ENCODE assay signal across 2 cellular contexts in the genomic region with DNA sequence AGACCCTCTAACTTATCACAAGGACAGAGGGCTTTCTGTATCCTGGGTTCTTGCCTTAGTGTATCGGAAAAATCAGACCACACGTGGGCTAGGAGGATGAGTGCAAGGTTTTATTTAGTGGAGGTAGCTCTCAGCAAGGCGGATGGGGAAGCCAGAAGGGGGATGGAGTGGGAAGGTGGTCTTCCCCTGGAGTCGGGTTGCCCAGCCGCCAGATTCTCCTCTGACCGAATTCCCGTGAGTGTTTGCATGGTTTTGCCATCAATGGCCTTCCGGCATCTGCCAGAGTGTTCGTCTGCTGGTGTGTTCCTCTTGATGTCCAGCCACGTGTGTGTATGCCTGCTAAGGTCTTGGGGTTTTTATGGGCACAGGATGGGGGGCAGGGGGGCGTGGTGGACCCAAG.
TF ChIP-seq lines count a peak whose summit lies in the region.

No MANE protein-coding gene starts in this region.

TF ChIP-seq in GM23338, 12 proteins besides CTCF, POLR2A, EP300 and RAD21:
- TF ChIP-seq CREB1 (CRISPR knock-in tag; IDR thresholded peaks at IDR 0.05; ENCODE audit: low read depth), result no peak
- TF ChIP-seq, protein P1, sequence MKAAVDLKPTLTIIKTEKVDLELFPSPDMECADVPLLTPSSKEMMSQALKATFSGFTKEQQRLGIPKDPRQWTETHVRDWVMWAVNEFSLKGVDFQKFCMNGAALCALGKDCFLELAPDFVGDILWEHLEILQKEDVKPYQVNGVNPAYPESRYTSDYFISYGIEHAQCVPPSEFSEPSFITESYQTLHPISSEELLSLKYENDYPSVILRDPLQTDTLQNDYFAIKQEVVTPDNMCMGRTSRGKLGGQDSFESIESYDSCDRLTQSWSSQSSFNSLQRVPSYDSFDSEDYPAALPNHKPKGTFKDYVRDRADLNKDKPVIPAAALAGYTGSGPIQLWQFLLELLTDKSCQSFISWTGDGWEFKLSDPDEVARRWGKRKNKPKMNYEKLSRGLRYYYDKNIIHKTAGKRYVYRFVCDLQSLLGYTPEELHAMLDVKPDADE (IDR thresholded peaks at IDR 0.05), result no peak
- TF ChIP-seq ZNF462 (CRISPR knock-in tag; IDR thresholded peaks at IDR 0.05), result no peak
- TF ChIP-seq STAT1 (IDR thresholded peaks at IDR 0.05; ENCODE audit: unreplicated experiment), result no peak
- no peak for TF ChIP-seq POLR2AphosphoS5 (IDR thresholded peaks at IDR 0.05; ENCODE audit: low read depth)
- TF ChIP-seq JUNB (IDR thresholded peaks at IDR 0.05; ENCODE audit: unreplicated experiment), result no peak
- no peak for TF ChIP-seq ZNF331 (CRISPR knock-in tag; IDR thresholded peaks at IDR 0.05; ENCODE audit: low read depth)
- TF ChIP-seq EZH2 (IDR thresholded peaks at IDR 0.05; ENCODE audit: low read depth, unreplicated experiment), result no peak
- no peak for TF ChIP-seq ZNF114 (CRISPR knock-in tag; IDR thresholded peaks at IDR 0.05)
- TF ChIP-seq EZH2phosphoT487 (IDR thresholded peaks at IDR 0.05; ENCODE audit: unreplicated experiment), result no peak
- no peak for TF ChIP-seq NANOG (IDR thresholded peaks at IDR 0.05; ENCODE audit: borderline replicate concordance)

TF ChIP-seq in H1, 55 proteins besides CTCF, POLR2A, EP300 and RAD21:
- TF ChIP-seq EGR1 (IDR thresholded peaks at IDR 0.05; ENCODE audit: borderline replicate concordance, low read depth, low read length) (no peak), MAFK (IDR thresholded peaks at IDR 0.05; ENCODE audit: low read depth, low read length) (no peak), ZNF274 (IDR thresholded peaks at IDR 0.05; ENCODE audit: borderline replicate concordance, extremely low read depth, low read length) (no peak)
- TF ChIP-seq, protein P2, sequence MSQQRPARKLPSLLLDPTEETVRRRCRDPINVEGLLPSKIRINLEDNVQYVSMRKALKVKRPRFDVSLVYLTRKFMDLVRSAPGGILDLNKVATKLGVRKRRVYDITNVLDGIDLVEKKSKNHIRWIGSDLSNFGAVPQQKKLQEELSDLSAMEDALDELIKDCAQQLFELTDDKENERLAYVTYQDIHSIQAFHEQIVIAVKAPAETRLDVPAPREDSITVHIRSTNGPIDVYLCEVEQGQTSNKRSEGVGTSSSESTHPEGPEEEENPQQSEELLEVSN (IDR thresholded peaks at IDR 0.05), result no peak
- TF ChIP-seq, protein P3, sequence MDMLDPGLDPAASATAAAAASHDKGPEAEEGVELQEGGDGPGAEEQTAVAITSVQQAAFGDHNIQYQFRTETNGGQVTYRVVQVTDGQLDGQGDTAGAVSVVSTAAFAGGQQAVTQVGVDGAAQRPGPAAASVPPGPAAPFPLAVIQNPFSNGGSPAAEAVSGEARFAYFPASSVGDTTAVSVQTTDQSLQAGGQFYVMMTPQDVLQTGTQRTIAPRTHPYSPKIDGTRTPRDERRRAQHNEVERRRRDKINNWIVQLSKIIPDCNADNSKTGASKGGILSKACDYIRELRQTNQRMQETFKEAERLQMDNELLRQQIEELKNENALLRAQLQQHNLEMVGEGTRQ (IDR thresholded peaks at IDR 0.05; ENCODE audit: low read length), result no peak
- TF ChIP-seq, protein P4, sequence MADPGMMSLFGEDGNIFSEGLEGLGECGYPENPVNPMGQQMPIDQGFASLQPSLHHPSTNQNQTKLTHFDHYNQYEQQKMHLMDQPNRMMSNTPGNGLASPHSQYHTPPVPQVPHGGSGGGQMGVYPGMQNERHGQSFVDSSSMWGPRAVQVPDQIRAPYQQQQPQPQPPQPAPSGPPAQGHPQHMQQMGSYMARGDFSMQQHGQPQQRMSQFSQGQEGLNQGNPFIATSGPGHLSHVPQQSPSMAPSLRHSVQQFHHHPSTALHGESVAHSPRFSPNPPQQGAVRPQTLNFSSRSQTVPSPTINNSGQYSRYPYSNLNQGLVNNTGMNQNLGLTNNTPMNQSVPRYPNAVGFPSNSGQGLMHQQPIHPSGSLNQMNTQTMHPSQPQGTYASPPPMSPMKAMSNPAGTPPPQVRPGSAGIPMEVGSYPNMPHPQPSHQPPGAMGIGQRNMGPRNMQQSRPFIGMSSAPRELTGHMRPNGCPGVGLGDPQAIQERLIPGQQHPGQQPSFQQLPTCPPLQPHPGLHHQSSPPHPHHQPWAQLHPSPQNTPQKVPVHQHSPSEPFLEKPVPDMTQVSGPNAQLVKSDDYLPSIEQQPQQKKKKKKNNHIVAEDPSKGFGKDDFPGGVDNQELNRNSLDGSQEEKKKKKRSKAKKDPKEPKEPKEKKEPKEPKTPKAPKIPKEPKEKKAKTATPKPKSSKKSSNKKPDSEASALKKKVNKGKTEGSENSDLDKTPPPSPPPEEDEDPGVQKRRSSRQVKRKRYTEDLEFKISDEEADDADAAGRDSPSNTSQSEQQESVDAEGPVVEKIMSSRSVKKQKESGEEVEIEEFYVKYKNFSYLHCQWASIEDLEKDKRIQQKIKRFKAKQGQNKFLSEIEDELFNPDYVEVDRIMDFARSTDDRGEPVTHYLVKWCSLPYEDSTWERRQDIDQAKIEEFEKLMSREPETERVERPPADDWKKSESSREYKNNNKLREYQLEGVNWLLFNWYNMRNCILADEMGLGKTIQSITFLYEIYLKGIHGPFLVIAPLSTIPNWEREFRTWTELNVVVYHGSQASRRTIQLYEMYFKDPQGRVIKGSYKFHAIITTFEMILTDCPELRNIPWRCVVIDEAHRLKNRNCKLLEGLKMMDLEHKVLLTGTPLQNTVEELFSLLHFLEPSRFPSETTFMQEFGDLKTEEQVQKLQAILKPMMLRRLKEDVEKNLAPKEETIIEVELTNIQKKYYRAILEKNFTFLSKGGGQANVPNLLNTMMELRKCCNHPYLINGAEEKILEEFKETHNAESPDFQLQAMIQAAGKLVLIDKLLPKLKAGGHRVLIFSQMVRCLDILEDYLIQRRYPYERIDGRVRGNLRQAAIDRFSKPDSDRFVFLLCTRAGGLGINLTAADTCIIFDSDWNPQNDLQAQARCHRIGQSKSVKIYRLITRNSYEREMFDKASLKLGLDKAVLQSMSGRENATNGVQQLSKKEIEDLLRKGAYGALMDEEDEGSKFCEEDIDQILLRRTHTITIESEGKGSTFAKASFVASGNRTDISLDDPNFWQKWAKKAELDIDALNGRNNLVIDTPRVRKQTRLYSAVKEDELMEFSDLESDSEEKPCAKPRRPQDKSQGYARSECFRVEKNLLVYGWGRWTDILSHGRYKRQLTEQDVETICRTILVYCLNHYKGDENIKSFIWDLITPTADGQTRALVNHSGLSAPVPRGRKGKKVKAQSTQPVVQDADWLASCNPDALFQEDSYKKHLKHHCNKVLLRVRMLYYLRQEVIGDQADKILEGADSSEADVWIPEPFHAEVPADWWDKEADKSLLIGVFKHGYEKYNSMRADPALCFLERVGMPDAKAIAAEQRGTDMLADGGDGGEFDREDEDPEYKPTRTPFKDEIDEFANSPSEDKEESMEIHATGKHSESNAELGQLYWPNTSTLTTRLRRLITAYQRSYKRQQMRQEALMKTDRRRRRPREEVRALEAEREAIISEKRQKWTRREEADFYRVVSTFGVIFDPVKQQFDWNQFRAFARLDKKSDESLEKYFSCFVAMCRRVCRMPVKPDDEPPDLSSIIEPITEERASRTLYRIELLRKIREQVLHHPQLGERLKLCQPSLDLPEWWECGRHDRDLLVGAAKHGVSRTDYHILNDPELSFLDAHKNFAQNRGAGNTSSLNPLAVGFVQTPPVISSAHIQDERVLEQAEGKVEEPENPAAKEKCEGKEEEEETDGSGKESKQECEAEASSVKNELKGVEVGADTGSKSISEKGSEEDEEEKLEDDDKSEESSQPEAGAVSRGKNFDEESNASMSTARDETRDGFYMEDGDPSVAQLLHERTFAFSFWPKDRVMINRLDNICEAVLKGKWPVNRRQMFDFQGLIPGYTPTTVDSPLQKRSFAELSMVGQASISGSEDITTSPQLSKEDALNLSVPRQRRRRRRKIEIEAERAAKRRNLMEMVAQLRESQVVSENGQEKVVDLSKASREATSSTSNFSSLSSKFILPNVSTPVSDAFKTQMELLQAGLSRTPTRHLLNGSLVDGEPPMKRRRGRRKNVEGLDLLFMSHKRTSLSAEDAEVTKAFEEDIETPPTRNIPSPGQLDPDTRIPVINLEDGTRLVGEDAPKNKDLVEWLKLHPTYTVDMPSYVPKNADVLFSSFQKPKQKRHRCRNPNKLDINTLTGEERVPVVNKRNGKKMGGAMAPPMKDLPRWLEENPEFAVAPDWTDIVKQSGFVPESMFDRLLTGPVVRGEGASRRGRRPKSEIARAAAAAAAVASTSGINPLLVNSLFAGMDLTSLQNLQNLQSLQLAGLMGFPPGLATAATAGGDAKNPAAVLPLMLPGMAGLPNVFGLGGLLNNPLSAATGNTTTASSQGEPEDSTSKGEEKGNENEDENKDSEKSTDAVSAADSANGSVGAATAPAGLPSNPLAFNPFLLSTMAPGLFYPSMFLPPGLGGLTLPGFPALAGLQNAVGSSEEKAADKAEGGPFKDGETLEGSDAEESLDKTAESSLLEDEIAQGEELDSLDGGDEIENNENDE (IDR thresholded peaks at IDR 0.05; ENCODE audit: insufficient replicate concordance, low read length), result no peak
